ENCODE assay signal across 39 cellular contexts in the genomic region with DNA sequence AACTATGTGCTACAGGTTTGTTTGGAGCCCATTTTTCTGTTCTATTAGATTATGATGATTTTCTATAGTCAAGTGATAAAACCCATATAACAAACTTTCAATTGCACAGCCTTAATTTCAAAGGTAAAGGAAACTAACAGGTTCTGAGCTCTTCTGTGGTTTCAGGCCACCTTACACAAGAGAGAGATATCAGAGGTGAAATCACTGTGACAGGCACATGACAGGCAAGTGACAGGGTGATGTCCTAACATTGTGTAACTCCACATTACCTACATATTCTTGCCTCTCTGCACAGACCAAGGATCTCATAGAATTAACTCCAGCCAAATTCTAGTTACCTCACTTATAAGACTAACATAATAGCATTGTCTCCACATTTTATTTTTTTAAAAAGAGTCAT.
"Had no signal": no experiment of that assay in that cellular context is flagged by ENCODE, and none has a peak within 500 bp of the region (broad histone marks: within the 10 kb centered on the region; RNA-seq: fewer than 3 reads in every experiment).

No MANE protein-coding gene starts in this region.

- H3K27me3 ChIP-seq: adrenal gland, ascending aorta, body of pancreas, brain microvascular endothelial cell, breast epithelium, cardiac muscle cell had no signal

- ATAC-seq: activated naive CD4-positive, alpha-beta T cell treated with anti-CD3 and anti-CD28 coated beads, Interleukin-2, amount 50 U/mL, for 72 hours; activated naive CD8-positive, alpha-beta T cell treated with anti-CD3 and anti-CD28 coated beads, Interleukin-2, amount 50 U/mL, for 24 hours; activated T-cell treated with anti-CD3 and anti-CD28 coated beads, Interleukin-2, amount 50 U/mL, for 4 hours; activated T-cell treated with anti-CD3 and anti-CD28 coated beads, Interleukin-2, amount 50 U/mL, for 72 hours; activated T-helper 17 cell treated with anti-CD3 and anti-CD28 coated beads, Interleukin-2, amount 50 U/mL, for 72 hours; body of pancreas had no signal

- H3K4me3 ChIP-seq: adrenal gland, ascending aorta, body of pancreas, breast epithelium, cardiac muscle cell had no signal

- H3K27me3 Mint-ChIP-seq: activated naive CD8-positive, alpha-beta T cell treated with anti-CD3 and anti-CD28 coated beads for 36 hours had no signal

- FAIRE-seq: astrocyte, bronchial epithelial cell had no signal

- H3K4me1 ChIP-seq: adrenal gland, ascending aorta, body of pancreas, breast epithelium had no signal

- H3K27ac Mint-ChIP-seq: activated naive CD4-positive, alpha-beta T cell treated with anti-CD3 and anti-CD28 coated beads for 36 hours; activated naive CD4-positive, alpha-beta T cell treated with anti-CD3 and anti-CD28 coated beads, Interleukin-2, amount 10 ng/mL, durations not matched to agents 7 days and 5 days; activated naive CD4-positive, alpha-beta T cell treated with anti-CD3 and anti-CD28 coated beads, Interleukin-2, amount 50 U/mL, for 24 hours; activated naive CD4-positive, alpha-beta T cell treated with anti-CD3 and anti-CD28 coated beads, Interleukin-2, amount 50 U/mL, for 72 hours; activated naive CD8-positive, alpha-beta T cell; activated naive CD8-positive, alpha-beta T cell treated with anti-CD3 and anti-CD28 coated beads for 36 hours; activated naive CD8-positive, alpha-beta T cell treated with anti-CD3 and anti-CD28 coated beads, Interleukin-2, amount 10 ng/mL, durations not matched to agents 7 days and 5 days; activated naive CD8-positive, alpha-beta T cell treated with anti-CD3 and anti-CD28 coated beads, Interleukin-2, amount 50 U/mL, for 24 hours; activated T-cell treated with anti-CD3 and anti-CD28 coated beads, Interleukin-2, amount 50 U/mL, for 24 hours; activated T-cell treated with anti-CD3 and anti-CD28 coated beads, Interleukin-2, amount 50 U/mL, for 72 hours; activated T-helper 1 cell treated with anti-CD3 and anti-CD28 coated beads, Interleukin-12 subunit alpha, Interleukin-12 subunit beta, Interleukin-2, Interleukin-4 antibody, amounts not matched to agents 30 ng/mL and 10 ng/mL and 1 ng/mL, durations not matched to agents 14 hours and 24 hours and 36 hours; activated T-helper 17 cell treated with anti-CD3 and anti-CD28 coated beads, Interleukin-2, amount 50 U/mL, for 72 hours; activated T-helper 2 cell treated with anti-CD3 and anti-CD28 coated beads, Interferon-gamma antibody, Interleukin-2, Interleukin-4, amounts not matched to agents 10 μg/mL and 5 μg/mL and 100 μg/mL, durations not matched to agents 14 hours and 24 hours and 36 hours; brain had no signal

- H3K4me3 Mint-ChIP-seq: activated naive CD4-positive, alpha-beta T cell treated with anti-CD3 and anti-CD28 coated beads for 36 hours; activated naive CD4-positive, alpha-beta T cell treated with anti-CD3 and anti-CD28 coated beads, Interleukin-2, amount 10 ng/mL, durations not matched to agents 7 days and 5 days; activated naive CD4-positive, alpha-beta T cell treated with anti-CD3 and anti-CD28 coated beads, Interleukin-2, amount 50 U/mL, for 24 hours; activated naive CD8-positive, alpha-beta T cell; activated naive CD8-positive, alpha-beta T cell treated with anti-CD3 and anti-CD28 coated beads for 36 hours; activated naive CD8-positive, alpha-beta T cell treated with anti-CD3 and anti-CD28 coated beads, Interleukin-2, amount 10 ng/mL, durations not matched to agents 7 days and 5 days; activated naive CD8-positive, alpha-beta T cell treated with anti-CD3 and anti-CD28 coated beads, Interleukin-2, amount 50 U/mL, for 24 hours; activated T-cell treated with anti-CD3 and anti-CD28 coated beads, Interleukin-2, amount 50 U/mL, for 24 hours; activated T-cell treated with anti-CD3 and anti-CD28 coated beads, Interleukin-2, amount 50 U/mL, for 4 hours; activated T-cell treated with anti-CD3 and anti-CD28 coated beads, Interleukin-2, amount 50 U/mL, for 72 hours; activated T-helper 1 cell treated with anti-CD3 and anti-CD28 coated beads, Interleukin-12 subunit alpha, Interleukin-12 subunit beta, Interleukin-2, Interleukin-4 antibody, amounts not matched to agents 30 ng/mL and 10 ng/mL and 1 ng/mL, durations not matched to agents 14 hours and 24 hours and 36 hours; activated T-helper 17 cell treated with anti-CD3 and anti-CD28 coated beads, Interleukin-2, amount 50 U/mL, for 72 hours; brain; central memory CD8-positive, alpha-beta T cell had no signal

- H3K9me3 ChIP-seq: adrenal gland had no signal

- H3K27ac ChIP-seq: adrenal gland, ascending aorta, body of pancreas, brain microvascular endothelial cell, breast epithelium, cardiac muscle cell had no signal

- DNase-seq: activated effector memory CD4-positive, alpha-beta T cell treated with anti-CD3 and anti-CD28 coated beads, Interleukin-2, amount 50 U/mL, for 16 hours; activated effector memory CD4-positive, alpha-beta T cell treated with Interleukin-2 at 50 U/mL for 16 hours; activated gamma-delta T cell; activated gamma-delta T cell treated with Interleukin-2 at 50 U/mL for 16 hours; activated naive CD4-positive, alpha-beta T cell; activated naive CD4-positive, alpha-beta T cell treated with anti-CD3 and anti-CD28 coated beads for 36 hours; activated naive CD4-positive, alpha-beta T cell treated with anti-CD3 and anti-CD28 coated beads, Interleukin-2, amount 10 ng/mL, durations not matched to agents 7 days and 5 days; activated naive CD4-positive, alpha-beta T cell treated with anti-CD3 and anti-CD28 coated beads, Interleukin-2, amount 50 U/mL, for 16 hours; activated naive CD4-positive, alpha-beta T cell treated with Interleukin-2 at 50 U/mL for 16 hours; activated naive CD8-positive, alpha-beta T cell treated with anti-CD3 and anti-CD28 coated beads for 36 hours; activated naive CD8-positive, alpha-beta T cell treated with anti-CD3 and anti-CD28 coated beads, Interleukin-2, amount 10 ng/mL, durations not matched to agents 7 days and 5 days; activated naive CD8-positive, alpha-beta T cell treated with anti-CD3 and anti-CD28 coated beads, Interleukin-2, amount 50 U/mL, for 24 hours; activated T-cell treated with anti-CD3 and anti-CD28 coated beads, Interleukin-2, amount 50 U/mL, for 24 hours; activated T-cell treated with anti-CD3 and anti-CD28 coated beads, Interleukin-2, amount 50 U/mL, for 4 hours; activated T-cell treated with anti-CD3 and anti-CD28 coated beads, Interleukin-2, amount 50 U/mL, for 48 hours; activated T-cell treated with anti-CD3 and anti-CD28 coated beads, Interleukin-2, amount 50 U/mL, for 72 hours; adrenal gland; amniotic stem cell; amygdala; anterior cingulate cortex; aorta; body of pancreas; brain microvascular endothelial cell; caudate nucleus; central memory CD4-positive, alpha-beta T cell; cerebellar nuclear complex had no signal

- H3K36me3 ChIP-seq: adrenal gland, ascending aorta, brain microvascular endothelial cell, breast epithelium, cardiac muscle cell had no signal

- H3K36me3 Mint-ChIP-seq: activated naive CD4-positive, alpha-beta T cell treated with anti-CD3 and anti-CD28 coated beads, Interleukin-2, amount 10 ng/mL, durations not matched to agents 7 days and 5 days; activated naive CD8-positive, alpha-beta T cell treated with anti-CD3 and anti-CD28 coated beads for 36 hours; activated naive CD8-positive, alpha-beta T cell treated with anti-CD3 and anti-CD28 coated beads, Interleukin-2, amount 10 ng/mL, durations not matched to agents 7 days and 5 days; brain had no signal

- H3K4me1 Mint-ChIP-seq: activated naive CD4-positive, alpha-beta T cell treated with anti-CD3 and anti-CD28 coated beads, Interleukin-2, amount 10 ng/mL, durations not matched to agents 7 days and 5 days; activated naive CD4-positive, alpha-beta T cell treated with anti-CD3 and anti-CD28 coated beads, Interleukin-2, amount 50 U/mL, for 24 hours; activated naive CD8-positive, alpha-beta T cell treated with anti-CD3 and anti-CD28 coated beads for 36 hours; activated naive CD8-positive, alpha-beta T cell treated with anti-CD3 and anti-CD28 coated beads, Interleukin-2, amount 10 ng/mL, durations not matched to agents 7 days and 5 days; activated naive CD8-positive, alpha-beta T cell treated with anti-CD3 and anti-CD28 coated beads, Interleukin-2, amount 50 U/mL, for 24 hours; activated T-helper 17 cell treated with anti-CD3 and anti-CD28 coated beads, Interleukin-2, amount 50 U/mL, for 72 hours; brain; central memory CD8-positive, alpha-beta T cell had no signal
